Comparison of ENCODE assay signal across 10 cellular contexts in the genomic region with DNA sequence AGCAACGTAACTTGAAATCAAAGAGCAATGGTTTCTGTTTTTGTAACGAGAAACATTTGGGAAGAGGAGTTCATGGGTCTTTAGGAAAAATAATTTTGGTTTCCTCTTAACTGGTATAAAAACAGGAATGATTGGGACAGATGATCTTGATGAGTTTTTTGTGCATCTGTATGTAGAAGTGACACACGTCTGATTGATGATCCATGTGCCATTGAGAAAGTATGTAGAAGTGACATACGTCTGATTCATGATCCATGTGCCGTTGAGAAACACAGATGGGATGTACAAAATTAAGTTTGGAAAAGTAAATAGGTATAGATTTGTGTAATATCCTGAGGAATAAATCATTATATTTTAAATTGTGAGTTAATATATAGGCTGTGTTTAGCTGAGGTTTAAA. TPM values are rescaled to one million over a fixed set of nuclear protein-coding genes. Genes with fewer than 3 reads are reported as not detected.
DNase-seq lines count a peak whose midpoint lies in the region; ATAC-seq, FAIRE-seq and TF ChIP-seq lines count a peak whose summit lies in the region.
"Had no signal": no experiment of that assay in that cellular context is flagged by ENCODE, and none has a peak within 500 bp of the region (broad histone marks: within the 10 kb centered on the region; RNA-seq: fewer than 3 reads in every experiment).

No MANE protein-coding gene starts in this region.

- dilution Hi-C loops in keratinocyte (cut with MboI; ENCODE audit: extremely low pct_ligation_motif_present, low sequenced_read_pairs) = no loop called here

- H3K36me3 ChIP-seq in BJ (ENCODE audit: control insufficient read depth, insufficient read depth, low read length) (no peaks in the 10 kb centered on the region), HEK293 (ENCODE audit: control insufficient read depth in 2 of 2, insufficient read depth in 1 of 2, low read length in 2 of 2) (peaks cover 44 to 51% of the 10 kb centered on the region in 2 experiments), keratinocyte (ENCODE audit: control insufficient read depth in 2 of 2, extremely low read depth in 1 of 2, insufficient read depth in 2 of 2, low read length in 2 of 2) (peaks cover 2 to 8% of the 10 kb centered on the region in 2 experiments)

- POLR2A ChIA-PET in BJ (lab: Charles Lee) = no interaction called here
- POLR2A ChIA-PET in HEK293 (lab: Yijun Ruan, JAX) = no interaction called here

- H3K36me3 Mint-ChIP-seq in activated T-helper 17 cell treated with anti-CD3 and anti-CD28 coated beads, Interleukin-2, amount 50 U/mL, for 72 hours (ENCODE audit: low read depth) = peaks cover 58% of the 10 kb centered on the region

- H3K27ac ChIP-seq in HEK293 (ENCODE audit: extremely low read depth, low read depth, low read length) = no peak overlapping the region
- no peak overlapping the region for H3K27ac ChIP-seq in keratinocyte (ENCODE audit: control insufficient read depth, insufficient read depth, low read length)
- no peak overlapping the region for H3K27ac ChIP-seq in right cardiac atrium (ENCODE audit: low read length)
- H3K27ac ChIP-seq: stomach had no signal

- H2AFZ ChIP-seq in keratinocyte (ENCODE audit: control insufficient read depth, low read length) = no peak overlapping the region

- CTCF ChIA-PET in BJ (lab: Yijun Ruan, JAX) (no interaction called here), HEK293 (lab: Yijun Ruan, JAX) (interaction anchor here (1.0 kb wide), 1 partner anchor 93 kb away, joined by 4 read pairs; the partner anchor contains the start of gene BEND6)

- no peaks in the 10 kb centered on the region for H3K27me3 Mint-ChIP-seq in activated T-helper 17 cell treated with anti-CD3 and anti-CD28 coated beads, Interleukin-2, amount 50 U/mL, for 72 hours

- no peak for DNase-seq in BJ (ENCODE audit: low read depth)
- no peak for DNase-seq in keratinocyte (ENCODE audit: low read depth, low spot score)
- DNase-seq in HuH-7.5 (ENCODE audit: low spot score) = no peak
- no peak for DNase-seq in NCI-H2196 treated with DMSO at 0.1 percent for 48 hours (lab: John Stamatoyannopoulos, UW; ENCODE audit: unreplicated experiment)
- DNase-seq in right cardiac atrium = no peak
- DNase-seq in foreskin melanocyte = no peak
- DNase-seq: NCI-H510A treated with DMSO at 0.1 percent for 48 hours, stomach had no signal

- ATAC-seq in activated T-helper 17 cell treated with anti-CD3 and anti-CD28 coated beads, Interleukin-2, amount 50 U/mL, for 72 hours (replicated peaks) = no peak
- no peak for ATAC-seq in right cardiac atrium

- peak overlapping the region; percentile 84 for H3K27ac Mint-ChIP-seq in activated T-helper 17 cell treated with anti-CD3 and anti-CD28 coated beads, Interleukin-2, amount 50 U/mL, for 72 hours

- WGBS in right cardiac atrium = 87% methylated on average over 5 of the region's 5 CpGs

- H3K9me1 ChIP-seq in keratinocyte (ENCODE audit: control insufficient read depth, extremely low read depth, insufficient read depth, low read length) = no peaks in the 10 kb centered on the region

- no peaks in the 10 kb centered on the region for H4K20me1 ChIP-seq in keratinocyte (ENCODE audit: control insufficient read depth, extremely low read depth, insufficient read depth, low read length)

- no peak for FAIRE-seq in keratinocyte (lab: Jason Lieb, UNC)

- peaks cover 32% of the 10 kb centered on the region for H3K79me2 ChIP-seq in keratinocyte (ENCODE audit: control insufficient read depth, insufficient read depth, low read length)

- H3K4me3 ChIP-seq in BJ (ENCODE audit: low read depth, low read length) = 0 out of 2 replicates have a peak overlapping the region, but pooled peaks have one; percentile 1
- H3K4me3 ChIP-seq in HEK293 (ENCODE audit: low read depth, low read length) = peak overlapping the region; percentile 37
- H3K4me3 ChIP-seq in keratinocyte (ENCODE audit: control insufficient read depth in 2 of 3, extremely low read depth in 1 of 3, insufficient read depth in 2 of 3, low read depth in 1 of 3, low read length in 3 of 3) = no peak overlapping the region
- H3K4me3 ChIP-seq in right cardiac atrium (ENCODE audit: low read length) = no peak overlapping the region
- H3K4me3 ChIP-seq: stomach had no signal

- H3K9me3 ChIP-seq in HEK293 (ENCODE audit: control insufficient read depth, insufficient read depth, low read depth, low read length) (no peaks in the 10 kb centered on the region), keratinocyte (ENCODE audit: control insufficient read depth, low read depth, low read length) (no peaks in the 10 kb centered on the region), right cardiac atrium (ENCODE audit: control insufficient read depth, low read length) (no peaks in the 10 kb centered on the region)
- H3K9me3 ChIP-seq: stomach had no signal

- H3K4me3 Mint-ChIP-seq in activated T-helper 17 cell treated with anti-CD3 and anti-CD28 coated beads, Interleukin-2, amount 50 U/mL, for 72 hours = peak overlapping the region; percentile 86

- TF ChIP-seq CTCF in BJ (IDR thresholded peaks at IDR 0.05; ENCODE audit: insufficient read depth, low read depth, low read length) = no peak
- TF ChIP-seq CTCF in HEK293 (tag by site-specific recombination; IDR thresholded peaks at IDR 0.05) = no peak
- TF ChIP-seq CTCF in keratinocyte (optimal IDR thresholded peaks at IDR 0.05 in 1 of 3, IDR thresholded peaks at IDR 0.05 in 1 of 3, conservative IDR thresholded peaks at IDR 0.05 in 1 of 3; ENCODE audit: extremely low read depth in 1 of 3, insufficient read depth in 2 of 3, low read length in 3 of 3) = no peak

- intact Hi-C loops in right cardiac atrium (cut with DNase I) = no loop called here

- peaks cover 14% of the 10 kb centered on the region for H3K4me1 Mint-ChIP-seq in activated T-helper 17 cell treated with anti-CD3 and anti-CD28 coated beads, Interleukin-2, amount 50 U/mL, for 72 hours

- H3K27me3 ChIP-seq in BJ (ENCODE audit: control insufficient read depth, insufficient read depth, low read length) (no peaks in the 10 kb centered on the region; the same call in 1 of the 2 replicates), keratinocyte (ENCODE audit: control insufficient read depth, extremely low read depth, insufficient read depth, low read length) (no peaks in the 10 kb centered on the region), right cardiac atrium (ENCODE audit: control insufficient read depth, insufficient read depth) (no peaks in the 10 kb centered on the region)
- H3K27me3 ChIP-seq: stomach had no signal

- H3K9ac ChIP-seq in keratinocyte (ENCODE audit: control insufficient read depth, extremely low read depth, insufficient read depth, low read length) = no peak overlapping the region

- H3K4me1 ChIP-seq in HEK293 (ENCODE audit: control insufficient read depth, insufficient read depth, low read length) = peaks cover 11% of the 10 kb centered on the region; the same call in 1 of the 2 replicates
- peaks cover 10% of the 10 kb centered on the region for H3K4me1 ChIP-seq in keratinocyte (ENCODE audit: control insufficient read depth, extremely low read depth, insufficient read depth, low read length)
- no peaks in the 10 kb centered on the region for H3K4me1 ChIP-seq in right cardiac atrium (ENCODE audit: control insufficient read depth, insufficient read depth, low read length)

- no peaks in the 10 kb centered on the region for H3K9me3 Mint-ChIP-seq in activated T-helper 17 cell treated with anti-CD3 and anti-CD28 coated beads, Interleukin-2, amount 50 U/mL, for 72 hours

- peak overlapping the region; percentile 4 for H3K4me2 ChIP-seq in keratinocyte (ENCODE audit: control insufficient read depth, extremely low read depth, insufficient read depth, low read depth, low read length)

TF ChIP-seq in HEK293, 187 proteins besides CTCF, POLR2A, EP300 and RAD21 (continues in another document):
- TF ChIP-seq, protein P1, sequence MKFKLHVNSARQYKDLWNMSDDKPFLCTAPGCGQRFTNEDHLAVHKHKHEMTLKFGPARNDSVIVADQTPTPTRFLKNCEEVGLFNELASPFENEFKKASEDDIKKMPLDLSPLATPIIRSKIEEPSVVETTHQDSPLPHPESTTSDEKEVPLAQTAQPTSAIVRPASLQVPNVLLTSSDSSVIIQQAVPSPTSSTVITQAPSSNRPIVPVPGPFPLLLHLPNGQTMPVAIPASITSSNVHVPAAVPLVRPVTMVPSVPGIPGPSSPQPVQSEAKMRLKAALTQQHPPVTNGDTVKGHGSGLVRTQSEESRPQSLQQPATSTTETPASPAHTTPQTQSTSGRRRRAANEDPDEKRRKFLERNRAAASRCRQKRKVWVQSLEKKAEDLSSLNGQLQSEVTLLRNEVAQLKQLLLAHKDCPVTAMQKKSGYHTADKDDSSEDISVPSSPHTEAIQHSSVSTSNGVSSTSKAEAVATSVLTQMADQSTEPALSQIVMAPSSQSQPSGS (tag by site-specific recombination; IDR thresholded peaks at IDR 0.05; ENCODE audit: low read depth) = no peak
- no peak for TF ChIP-seq GLI4 (tag by site-specific recombination; IDR thresholded peaks at IDR 0.05)

RNA-seq across cellular contexts. Expression of gene KIAA1586, which starts 2.1 kb away (rescaled TPM):
- polyA plus RNA-seq in BJ (2011; rRNA removed) (2.3 and 5.5 TPM in 2 replicates), keratinocyte (3.0 to 8.2 TPM (median 3.7 TPM) in 3 replicates), right cardiac atrium (3.1 TPM)
- polyA minus RNA-seq in BJ (2011; rRNA and poly(A)+ RNA removed) = 1.5 and 2.3 TPM in 2 replicates
- 10 to 100 TPM; 13.9 to 18.3 TPM for total RNA-seq in activated T-helper 17 cell treated with anti-CD3 and anti-CD28 coated beads, Interleukin-2, amount 50 U/mL, for 72 hours
- 11.4 TPM for polyA plus RNA-seq in keratinocyte (2011; ENCODE audit: low read depth)
- 2.7 and 5.2 TPM in 2 replicates for polyA plus RNA-seq in keratinocyte (2011; cell fraction: cytosol; rRNA removed)
- polyA plus RNA-seq in keratinocyte (2011; cell fraction: nucleus; rRNA removed) = 3.3 and 5.5 TPM in 2 replicates
- 2.5 and 6.2 TPM in 2 replicates for polyA plus RNA-seq in keratinocyte (2012; ENCODE audit: low replicate concordance)
- 0.79 to 2.8 TPM in 2 of 3 replicates, not detected in the other for polyA minus RNA-seq in keratinocyte
- 2.5 TPM for polyA minus RNA-seq in keratinocyte (2011; cell fraction: cytosol; rRNA and poly(A)+ RNA removed)
- 2.3 and 6.8 TPM in 2 replicates for polyA minus RNA-seq in keratinocyte (2011; cell fraction: nucleus; rRNA and poly(A)+ RNA removed)
- total RNA-seq in right cardiac atrium = 10 to 100 TPM in 1 of 4 donors, 1 to 10 TPM in 3; 6.3 to 10.3 (median 9.1) TPM

RNA-seq across cellular contexts. Expression of gene ZNF451, which starts 41.4 kb away (rescaled TPM):
- polyA plus RNA-seq in BJ (2011; rRNA removed) (12.4 and 25.0 TPM in 2 replicates), keratinocyte (22.1 to 32.1 TPM (median 26.1 TPM) in 3 replicates), right cardiac atrium (11.0 TPM)
- 34.2 and 35.2 TPM in 2 replicates for polyA minus RNA-seq in BJ (2011; rRNA and poly(A)+ RNA removed)
- total RNA-seq in activated T-helper 17 cell treated with anti-CD3 and anti-CD28 coated beads, Interleukin-2, amount 50 U/mL, for 72 hours = 10 to 100 TPM; 58.8 to 65.7 TPM
- 42.4 TPM for polyA plus RNA-seq in keratinocyte (2011; ENCODE audit: low read depth)
- polyA plus RNA-seq in keratinocyte (2011; cell fraction: cytosol; rRNA removed) = 7.9 and 16.7 TPM in 2 replicates
- polyA plus RNA-seq in keratinocyte (2011; cell fraction: nucleus; rRNA removed) = 38.7 and 51.7 TPM in 2 replicates
- 12.3 and 13.6 TPM in 2 replicates for polyA plus RNA-seq in keratinocyte (2012; ENCODE audit: low replicate concordance)
- polyA minus RNA-seq in keratinocyte = 21.9 to 92.5 TPM (median 66.7 TPM) in 3 replicates
- 28.8 TPM for polyA minus RNA-seq in keratinocyte (2011; cell fraction: cytosol; rRNA and poly(A)+ RNA removed)
- 93.3 and 176 TPM in 2 replicates for polyA minus RNA-seq in keratinocyte (2011; cell fraction: nucleus; rRNA and poly(A)+ RNA removed)
- total RNA-seq in right cardiac atrium = 10 to 100 TPM; 27.1 to 41.9 (median 28.7) TPM

Comparison
In these comparisons a context has a peak if more than half of its experiments do, and no peak if none do; other contexts are left out.
1. H3K4me3 ChIP-seq: peak in BJ (single experiment) and HEK293 (single experiment); none in keratinocyte (0 of 3) and right cardiac atrium (single experiment).